14 cellular contexts compared by ENCODE assay signal in the genomic region with DNA sequence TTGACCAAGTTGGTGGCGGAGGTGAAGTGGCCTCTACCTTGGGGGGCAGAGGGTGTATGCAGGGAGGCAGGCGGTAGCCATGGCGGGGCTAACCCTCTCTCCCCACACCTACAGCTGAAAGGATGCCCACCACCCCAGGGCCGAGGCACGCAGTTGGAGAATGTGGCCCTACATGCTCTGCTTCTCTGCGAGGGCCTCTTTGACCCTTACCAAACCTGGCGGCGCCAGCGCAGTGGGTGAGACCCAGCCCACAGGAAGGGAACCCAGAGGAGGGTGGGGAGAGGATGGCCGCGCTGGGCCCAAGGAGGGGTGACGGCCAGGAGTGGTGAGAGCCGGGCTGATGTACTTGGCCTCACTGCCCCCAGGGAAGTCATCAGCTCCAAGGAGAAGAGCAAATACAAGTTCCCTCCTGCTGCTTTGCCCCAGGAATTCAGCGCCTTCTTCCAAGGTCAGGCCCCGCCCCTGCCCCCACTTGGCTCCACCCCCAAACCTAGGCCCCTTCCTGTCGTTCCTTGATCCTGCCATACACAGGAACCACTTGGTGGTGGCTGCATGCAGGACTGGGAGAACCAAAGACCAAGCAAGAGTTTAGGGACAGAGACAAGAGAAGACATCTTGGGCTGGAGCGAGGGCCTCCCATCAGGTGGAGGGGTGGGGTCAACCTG. TPM values are rescaled to one million over a fixed set of nuclear protein-coding genes. Genes with fewer than 3 reads are reported as not detected.
DNase-seq lines count a peak whose midpoint lies in the region; ATAC-seq and TF ChIP-seq lines count a peak whose summit lies in the region.
"Had no signal": no experiment of that assay in that cellular context is flagged by ENCODE, and none has a peak within 500 bp of the region (broad histone marks: within the 10 kb centered on the region; RNA-seq: fewer than 3 reads in every experiment).

No MANE protein-coding gene starts in this region.

- intact Hi-C loops in left ventricle myocardium inferior (cut with micrococcal nuclease) (no loop called here), left cardiac atrium (cut with DNase I) (no loop called here)

- no peaks in the 10 kb centered on the region for H3K9me3 ChIP-seq in left ventricle myocardium inferior (replicated peaks)
- H3K9me3 ChIP-seq: gastrocnemius medialis had no signal

- no peaks in the 10 kb centered on the region for H3K36me3 ChIP-seq in left ventricle myocardium inferior
- H3K36me3 ChIP-seq: gastrocnemius medialis had no signal

- peaks cover 39% of the 10 kb centered on the region for H3K4me1 ChIP-seq in left ventricle myocardium inferior
- H3K4me1 ChIP-seq: gastrocnemius medialis had no signal

- H3K27me3 ChIP-seq in left ventricle myocardium inferior (ENCODE audit: low read depth), result no peaks in the 10 kb centered on the region
- H3K27me3 ChIP-seq: gastrocnemius medialis had no signal

- H3K27ac ChIP-seq in left ventricle myocardium inferior (replicated peaks), result peak overlapping the region; percentile 63

- ATAC-seq in left cardiac atrium, result no peak
- ATAC-seq: gastrocnemius medialis had no signal

- H3K4me3 ChIP-seq in left ventricle myocardium inferior, result no peak overlapping the region
- H3K4me3 ChIP-seq: gastrocnemius medialis had no signal

- no peak for DNase-seq in left ventricle myocardium inferior
- no peak for DNase-seq in left cardiac atrium
- peak; percentile 80 for DNase-seq in UCSD-AML1 (lab: John Stamatoyannopoulos, UW; ENCODE audit: unreplicated experiment)
- DNase-seq in iPS-NIHi7 (ENCODE audit: extremely low spot score), result peak; percentile 69
- DNase-seq in RKO (ENCODE audit: low spot score), result no peak
- no peak for DNase-seq in NCI-H526 treated with DMSO at 0.1 percent for 48 hours (lab: John Stamatoyannopoulos, UW)
- no peak for DNase-seq in LoVo (ENCODE audit: low spot score)
- DNase-seq in NOMO-1 treated with dmso at 0.1 percent for 144 hours (lab: John Stamatoyannopoulos, UW; ENCODE audit: unreplicated experiment), result no peak
- DNase-seq: activated CD4-positive, alpha-beta T cell treated with anti-CD3 and anti-CD28 coated beads, Interleukin-2, amount 50 U/mL, for 1 hour; central memory CD4-positive, alpha-beta T cell; gastrocnemius medialis; KBM-7; mesenchymal stem cell; occipital lobe had no signal

- no peak for TF ChIP-seq CTCF in left ventricle myocardium inferior (IDR thresholded peaks at IDR 0.05; ENCODE audit: borderline replicate concordance)

RNA-seq across cellular contexts. Expression of gene NBEAL2, which starts 9.8 kb away (rescaled TPM):
- total RNA-seq in left ventricle myocardium inferior (12.6 TPM), left cardiac atrium (10 to 100 TPM; 17.1 to 23.9 TPM)

RNA-seq across cellular contexts. Expression of gene CCDC12, which starts 12.7 kb away (rescaled TPM):
- total RNA-seq in left ventricle myocardium inferior (31.0 TPM), left cardiac atrium (10 to 100 TPM; 24.2 to 38.4 TPM)

Comparison
In these comparisons a context has a peak if more than half of its experiments do, and no peak if none do; other contexts are left out.
1. DNase-seq: peak in UCSD-AML1 (single experiment) and iPS-NIHi7 (single experiment); none in left ventricle myocardium inferior (single experiment), left cardiac atrium (single experiment), RKO (single experiment), NCI-H526 treated with DMSO at 0.1 percent for 48 hours (single experiment), LoVo (single experiment) and NOMO-1 treated with dmso at 0.1 percent for 144 hours (single experiment).